14 cellular contexts compared by ENCODE assay signal in the genomic region with DNA sequence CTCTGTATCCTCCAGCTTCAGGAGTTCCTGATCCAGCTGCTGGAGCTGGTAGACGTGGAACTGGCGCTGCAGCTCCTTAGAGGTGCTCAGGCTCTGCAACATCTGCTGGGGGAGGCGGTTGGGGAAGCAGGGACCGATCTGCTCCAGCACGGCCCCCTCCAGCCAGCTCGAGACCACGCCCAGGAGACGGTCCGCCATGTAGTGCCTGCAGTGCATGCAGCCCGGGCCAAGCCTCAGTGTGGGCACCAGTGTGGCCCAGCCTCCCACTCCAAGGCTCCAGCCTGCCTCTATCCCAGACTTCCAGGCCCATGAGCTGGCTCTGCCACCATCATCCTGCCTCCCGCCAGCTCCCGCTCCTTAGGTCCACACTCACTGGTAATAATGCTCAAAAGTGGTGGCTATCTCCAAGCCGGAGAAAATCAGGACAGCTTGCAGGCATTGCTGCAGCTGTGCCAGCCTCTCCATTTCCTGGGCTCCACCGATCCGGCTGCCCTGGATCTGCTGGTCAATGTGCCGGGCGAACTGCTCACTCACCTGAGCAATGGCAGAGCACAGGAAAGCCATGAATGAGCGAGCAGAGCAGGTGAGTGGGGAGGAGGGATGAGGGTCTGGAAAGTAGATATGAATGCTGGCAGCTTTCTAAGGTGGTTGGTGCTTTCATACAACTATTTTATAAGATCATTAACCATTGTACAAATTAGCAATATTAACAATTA.
DNase-seq lines count a peak whose midpoint lies in the region; ATAC-seq and TF ChIP-seq lines count a peak whose summit lies in the region.
"Had no signal": no experiment of that assay in that cellular context is flagged by ENCODE, and none has a peak within 500 bp of the region (broad histone marks: within the 10 kb centered on the region; RNA-seq: fewer than 3 reads in every experiment).

No MANE protein-coding gene starts in this region.

- DNase-seq in D341Med (ENCODE audit: low spot score) (peak; percentile 22), RWPE1 (ENCODE audit: low spot score) (no peak), NCI-H187 treated with DMSO at 0.1 percent for 48 hours (lab: John Stamatoyannopoulos, UW) (no peak)
- no peak for DNase-seq in effector memory CD8-positive, alpha-beta T cell
- DNase-seq: HFFc6, NCI-H1436, NCI-H2029 treated with DMSO at 0.1 percent for 48 hours, NCI-H2171 treated with DMSO at 0.1 percent for 48 hours, NCI-H446 treated with DMSO at 0.1 percent for 48 hours, NCI-H774, PC-9 had no signal

- H3K4me3 Mint-ChIP-seq in effector memory CD8-positive, alpha-beta T cell = no peak overlapping the region
- H3K4me3 Mint-ChIP-seq: HFFc6 had no signal

- no peaks in the 10 kb centered on the region for H3K27me3 Mint-ChIP-seq in effector memory CD8-positive, alpha-beta T cell

- peaks cover 20% of the 10 kb centered on the region for H3K36me3 Mint-ChIP-seq in effector memory CD8-positive, alpha-beta T cell (ENCODE audit: insufficient read depth)

- no peaks in the 10 kb centered on the region for H3K9me3 Mint-ChIP-seq in effector memory CD8-positive, alpha-beta T cell
- H3K9me3 Mint-ChIP-seq: HFFc6 had no signal

- H3K27ac Mint-ChIP-seq in effector memory CD8-positive, alpha-beta T cell = peak overlapping the region; percentile 32 to 62
- H3K27ac Mint-ChIP-seq: HFFc6 had no signal

- peak overlapping the region; percentile 31 for H3K27ac ChIP-seq in RWPE1
- H3K27ac ChIP-seq: KMS-11, PC-9, SJSA1 had no signal

- POLR2A ChIA-PET in RWPE1 (lab: Yijun Ruan, JAX; ENCODE audit: low non-redundant PET) = interaction anchor here (1.0 kb wide), 1 partner anchor 20 kb away, joined by 4 read pairs; no protein-coding TSS in a partner anchor

- no peak for ATAC-seq in effector memory CD8-positive, alpha-beta T cell (replicated peaks)
- no peak for ATAC-seq in GM21367 (IDR thresholded peaks at IDR 0.05; ENCODE audit: unreplicated experiment)

- no peak for TF ChIP-seq CTCF in RWPE1 (conservative IDR thresholded peaks at IDR 0.05; ENCODE audit: low read depth)

- H3K4me1 Mint-ChIP-seq in effector memory CD8-positive, alpha-beta T cell (ENCODE audit: low read depth in 2 of 2) = peaks cover 0 to 3% of the 10 kb centered on the region in 2 donors

- CTCF ChIA-PET in RWPE1 (lab: Yijun Ruan, JAX) = no interaction called here
